8 cellular contexts compared by ENCODE assay signal in genomic region chr5:151164687-151165392, GRCh38. TPM values are rescaled to one million over a fixed set of nuclear protein-coding genes. Genes with fewer than 3 reads are reported as not detected.
DNase-seq lines count a peak whose midpoint lies in the region; ATAC-seq and TF ChIP-seq lines count a peak whose summit lies in the region.

No MANE protein-coding gene starts in this region.

- no peaks in the 10 kb centered on the region for H3K36me3 Mint-ChIP-seq in osteocyte (ENCODE audit: unreplicated experiment)

- peak; percentile 89 for ATAC-seq in GM21529 (IDR thresholded peaks at IDR 0.05; ENCODE audit: unreplicated experiment)
- peak; percentile 97 for ATAC-seq in upper lobe of right lung

- H3K27ac Mint-ChIP-seq in osteocyte (ENCODE audit: unreplicated experiment) = no peak overlapping the region

- H4K20me1 ChIP-seq in DOHH2 (ENCODE audit: control insufficient read depth, insufficient read depth, low read depth, low read length) = no peaks in the 10 kb centered on the region

- TF ChIP-seq EP300 in Ishikawa (IDR thresholded peaks at IDR 0.05; ENCODE audit: borderline replicate concordance) = no peak

- intact Hi-C loops in upper lobe of right lung (cut with DNase I) = loop anchor here (5.0 to 10.0 kb wide), 2 partner anchors 38 to 70 kb away; no protein-coding TSS in a partner anchor

- peaks cover 13% of the 10 kb centered on the region for H3K27me3 Mint-ChIP-seq in osteocyte (ENCODE audit: unreplicated experiment)

- TF ChIP-seq RAD21 in Ishikawa (IDR thresholded peaks at IDR 0.05; ENCODE audit: low read depth) = peak; percentile 96

- H3K4me3 Mint-ChIP-seq in osteocyte (ENCODE audit: unreplicated experiment) = no peak overlapping the region

- H3K4me2 ChIP-seq in DOHH2 (ENCODE audit: low read length) = peak overlapping the region; percentile 35

- H3K36me3 ChIP-seq in DOHH2 (ENCODE audit: control insufficient read depth, low read length) (no peaks in the 10 kb centered on the region), upper lobe of right lung (no peaks in the 10 kb centered on the region)

- no peaks in the 10 kb centered on the region for H3K9me2 ChIP-seq in DOHH2 (replicated peaks; ENCODE audit: control insufficient read depth, low read length)

- peak; percentile 69 for DNase-seq in RPMI8226
- peak; percentile 64 for DNase-seq in activated T-helper 9 cell treated with anti-CD3 and anti-CD28 coated beads, Interleukin-2, amount 50 U/mL, for 16 hours (ENCODE audit: low read depth)
- DNase-seq in foreskin melanocyte = peak; percentile 64
- DNase-seq in osteocyte (ENCODE audit: extremely low spot score, unreplicated experiment) = no peak
- DNase-seq in upper lobe of right lung = peak; percentile 72

- H3K4me3 ChIP-seq in DOHH2 (ENCODE audit: low read length) (no peak overlapping the region), upper lobe of right lung (no peak overlapping the region)

- no peaks in the 10 kb centered on the region for H3K9me3 ChIP-seq in DOHH2 (ENCODE audit: control insufficient read depth, insufficient read depth, low read length)
- H3K9me3 ChIP-seq in upper lobe of right lung = no peaks in the 10 kb centered on the region

- no peaks in the 10 kb centered on the region for H3K9me3 Mint-ChIP-seq in osteocyte (ENCODE audit: unreplicated experiment)

- H3K79me2 ChIP-seq in DOHH2 (ENCODE audit: control insufficient read depth, low read length) = no peaks in the 10 kb centered on the region

- H3K4me1 Mint-ChIP-seq in osteocyte (ENCODE audit: unreplicated experiment) = no peaks in the 10 kb centered on the region

- no peaks in the 10 kb centered on the region for H3F3A ChIP-seq in DOHH2 (ENCODE audit: control insufficient read depth, insufficient read depth)

- peak; percentile 92 for TF ChIP-seq CTCF in DOHH2 (IDR thresholded peaks at IDR 0.05; ENCODE audit: low read depth, low read length, poor library complexity, severe bottlenecking)
- peak; percentile 97 for TF ChIP-seq CTCF in osteocyte (IDR thresholded peaks at IDR 0.05)
- peak; percentile 94 for TF ChIP-seq CTCF in upper lobe of right lung (IDR thresholded peaks at IDR 0.05)

- H3K27ac ChIP-seq in DOHH2 (ENCODE audit: low read depth, low read length) (no peak overlapping the region), upper lobe of right lung (no peak overlapping the region)

- H3K27me3 ChIP-seq in DOHH2 (ENCODE audit: control insufficient read depth, low read length) (no peaks in the 10 kb centered on the region), upper lobe of right lung (no peaks in the 10 kb centered on the region)

- H3K4me1 ChIP-seq in DOHH2 (ENCODE audit: control insufficient read depth, low read length) (peaks cover 16% of the 10 kb centered on the region), upper lobe of right lung (peaks cover 5% of the 10 kb centered on the region)

TF ChIP-seq in Ishikawa, 13 proteins besides CTCF, POLR2A, EP300 and RAD21:
- TF ChIP-seq TCF12 (IDR thresholded peaks at IDR 0.05; ENCODE audit: low read depth) (no peak), USF1 (IDR thresholded peaks at IDR 0.05) (peak; percentile 48), MAX (IDR thresholded peaks at IDR 0.05) (0 out of 2 replicates have a peak, but pooled peaks have one; percentile 22), TAF1 (IDR thresholded peaks at IDR 0.05; ENCODE audit: low read depth) (no peak)

RNA-seq across cellular contexts. Expression of gene ANXA6, which starts 7.3 kb away (rescaled TPM):
- 245 and 254 TPM in 2 replicates for total RNA-seq in osteocyte
- 143 TPM for total RNA-seq in upper lobe of right lung

RNA-seq across cellular contexts. Expression of gene CCDC69, which starts 59.1 kb away (rescaled TPM):
- total RNA-seq in osteocyte (0.78 and 1.7 TPM in 2 replicates), upper lobe of right lung (81.9 TPM)

Comparison
In these comparisons a context has a peak if more than half of its experiments do, and no peak if none do; other contexts are left out.
1. RNA of gene CCDC69, which starts 59.1 kb away (total RNA-seq): 81.9 TPM in upper lobe of right lung (single experiment); 0.78 to 1.7 TPM in osteocyte; every median in the first group is over 10 times any median in the second.
2. Peak in every context shown above with its lines, with median percentiles within 50 percentile points of each other: CTCF ChIP-seq.